21 cellular contexts compared by ENCODE assay signal in genomic region chr21:17976139-17976538, GRCh38.
"Had no signal": no experiment of that assay in that cellular context is flagged by ENCODE, and none has a peak within 500 bp of the region (broad histone marks: within the 10 kb centered on the region; RNA-seq: fewer than 3 reads in every experiment).

No MANE protein-coding gene starts in this region.

- H3K27me3 ChIP-seq: MG63 had no signal

- H3K4me3 ChIP-seq: MG63 had no signal

- DNase-seq: IMR-90, Karpas-422, KG1, MG63, NCI-H1092 treated with DMSO at 0.1 percent for 48 hours, NCI-H1436, NCI-H187, NCI-H2029, NCI-H2081 treated with DMSO at 0.1 percent for 48 hours, NCI-H2171, NCI-H226, NCI-H446, NCI-H510A, NCI-H524 treated with DMSO at 0.1 percent for 48 hours, NCI-H69, NCI-H774, RPMI8226, SHP77 had no signal

- ATAC-seq: HepG2, SK-N-SH treated with all-trans-retinoic acid at 6 μM for 48 hours had no signal

- H3K9me3 ChIP-seq: MG63 had no signal

- H3K36me3 ChIP-seq: MG63 had no signal

- H3K27ac ChIP-seq: HL-60 had no signal
